In the genomic region with DNA sequence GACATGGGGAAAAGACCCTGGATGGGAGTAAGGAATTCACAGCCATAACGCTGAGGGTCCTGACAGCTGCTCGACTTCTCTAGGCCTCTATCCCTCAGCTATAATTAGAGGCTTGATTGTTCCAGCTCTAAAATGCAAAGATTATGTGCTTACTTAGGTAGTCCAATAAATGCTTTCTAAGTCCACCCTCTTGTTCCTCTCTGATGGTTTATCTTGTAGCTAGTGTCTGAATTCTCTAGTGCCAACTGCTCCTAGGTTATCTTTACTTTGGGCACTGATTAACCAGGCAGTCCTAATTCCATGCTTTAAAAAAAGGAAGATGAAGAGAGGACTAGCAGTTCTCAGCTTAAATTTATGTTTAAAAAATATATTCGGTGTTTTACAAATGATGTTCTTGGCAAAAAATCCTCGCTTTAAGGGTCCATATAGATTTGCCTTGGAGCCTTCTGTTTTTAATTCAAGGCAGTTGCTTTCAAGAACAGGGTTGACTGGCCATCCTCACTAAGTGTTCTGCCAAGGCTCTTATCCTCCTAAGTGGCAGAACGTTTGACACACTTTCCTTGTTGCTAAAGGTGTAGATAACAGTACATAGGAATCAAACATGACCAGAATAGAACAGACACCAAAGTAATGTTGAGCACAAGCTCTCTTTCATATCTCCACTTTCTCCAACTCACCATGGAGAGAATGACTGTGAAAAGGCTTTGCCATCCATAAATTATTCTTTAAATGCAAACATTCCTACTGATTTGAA, we compare ENCODE assay signal across 20 cellular contexts.
"Had no signal": no experiment of that assay in that cellular context is flagged by ENCODE, and none has a peak within 500 bp of the region (broad histone marks: within the 10 kb centered on the region; RNA-seq: fewer than 3 reads in every experiment).

No MANE protein-coding gene starts in this region.

- H3K27me3 Mint-ChIP-seq: activated T-cell treated with anti-CD3 and anti-CD28 coated beads, Interleukin-2, amount 50 U/mL, for 24 hours; activated T-helper 17 cell treated with anti-CD3 and anti-CD28 coated beads, Interleukin-2, amount 50 U/mL, for 72 hours; central memory CD8-positive, alpha-beta T cell; stimulated activated naive CD8-positive, alpha-beta T cell treated with anti-CD3 and anti-CD28 coated beads, Interleukin-15, amount 100 ng/mL, for 72 hours had no signal

- H3K27me3 ChIP-seq: brain microvascular endothelial cell, suprapubic skin, transverse colon had no signal

- DNase-seq: activated CD4-positive, alpha-beta T cell treated with anti-CD3 and anti-CD28 coated beads, Interleukin-2, amount 50 U/mL, for 4 hours; activated CD8-positive, alpha-beta memory T cell treated with anti-CD3 and anti-CD28 coated beads for 24 hours; activated CD8-positive, alpha-beta memory T cell treated with anti-CD3 and anti-CD28 coated beads, Interleukin-2, amount 50 U/mL, for 4 hours; activated T-cell treated with anti-CD3 and anti-CD28 coated beads, Interleukin-2, amount 50 U/mL, for 24 hours; aorta; brain microvascular endothelial cell; kidney glomerular epithelial cell; naive thymus-derived CD8-positive, alpha-beta T cell; stimulated activated CD4-positive, alpha-beta T cell treated with anti-CD3 and anti-CD28 coated beads, Interleukin-2, amount 100 ng/mL, for 24 hours; stimulated activated naive CD8-positive, alpha-beta T cell treated with anti-CD3 and anti-CD28 coated beads, Interleukin-15, amount 100 ng/mL, for 72 hours; T-helper 9 cell; transverse colon had no signal

- H3K4me1 ChIP-seq: suprapubic skin had no signal

- H3K27ac Mint-ChIP-seq: activated naive CD4-positive, alpha-beta T cell treated with anti-CD3 and anti-CD28 coated beads, Interleukin-2, amount 50 U/mL, for 72 hours; activated T-cell treated with anti-CD3 and anti-CD28 coated beads, Interleukin-2, amount 50 U/mL, for 24 hours; activated T-helper 17 cell treated with anti-CD3 and anti-CD28 coated beads, Interleukin-2, amount 50 U/mL, for 72 hours; naive thymus-derived CD8-positive, alpha-beta T cell; progenitor cell of endocrine pancreas; stimulated activated effector memory CD8-positive, alpha-beta T cell treated with anti-CD3 and anti-CD28 coated beads, Interleukin-12 subunit alpha, Interleukin-12 subunit beta, amount 100 ng/mL, for 72 hours; stimulated activated naive CD8-positive, alpha-beta T cell treated with anti-CD3 and anti-CD28 coated beads, Interleukin-15, amount 100 ng/mL, for 72 hours; WTC11 had no signal

- H3K4me3 ChIP-seq: lung, suprapubic skin, transverse colon had no signal

- H3K36me3 ChIP-seq: brain microvascular endothelial cell, suprapubic skin, transverse colon had no signal

- H3K27ac ChIP-seq: brain microvascular endothelial cell, suprapubic skin had no signal

- H3K36me3 Mint-ChIP-seq: activated naive CD4-positive, alpha-beta T cell treated with anti-CD3 and anti-CD28 coated beads, Interleukin-2, amount 50 U/mL, for 72 hours; naive thymus-derived CD8-positive, alpha-beta T cell; stimulated activated effector memory CD8-positive, alpha-beta T cell treated with anti-CD3 and anti-CD28 coated beads, Interleukin-12 subunit alpha, Interleukin-12 subunit beta, amount 100 ng/mL, for 72 hours; WTC11 had no signal

- ATAC-seq: activated naive CD4-positive, alpha-beta T cell treated with anti-CD3 and anti-CD28 coated beads, Interleukin-2, amount 50 U/mL, for 72 hours; activated T-helper 17 cell treated with anti-CD3 and anti-CD28 coated beads, Interleukin-2, amount 50 U/mL, for 72 hours; naive thymus-derived CD8-positive, alpha-beta T cell; stimulated activated effector memory CD8-positive, alpha-beta T cell treated with anti-CD3 and anti-CD28 coated beads, Interleukin-12 subunit alpha, Interleukin-12 subunit beta, amount 100 ng/mL, for 72 hours; stimulated activated naive CD8-positive, alpha-beta T cell treated with anti-CD3 and anti-CD28 coated beads, Interleukin-15, amount 100 ng/mL, for 72 hours; WTC11 had no signal

- H3K9me3 Mint-ChIP-seq: activated T-cell treated with anti-CD3 and anti-CD28 coated beads, Interleukin-2, amount 50 U/mL, for 24 hours had no signal

- H3K4me3 Mint-ChIP-seq: activated T-cell treated with anti-CD3 and anti-CD28 coated beads, Interleukin-2, amount 50 U/mL, for 24 hours; activated T-helper 17 cell treated with anti-CD3 and anti-CD28 coated beads, Interleukin-2, amount 50 U/mL, for 72 hours; central memory CD8-positive, alpha-beta T cell; naive thymus-derived CD8-positive, alpha-beta T cell; stimulated activated effector memory CD8-positive, alpha-beta T cell treated with anti-CD3 and anti-CD28 coated beads, Interleukin-12 subunit alpha, Interleukin-12 subunit beta, amount 100 ng/mL, for 72 hours; stimulated activated naive CD8-positive, alpha-beta T cell treated with anti-CD3 and anti-CD28 coated beads, Interleukin-15, amount 100 ng/mL, for 72 hours; WTC11 had no signal

- H3K9me3 ChIP-seq: suprapubic skin, transverse colon had no signal

- H3K4me1 Mint-ChIP-seq: activated T-helper 17 cell treated with anti-CD3 and anti-CD28 coated beads, Interleukin-2, amount 50 U/mL, for 72 hours; central memory CD8-positive, alpha-beta T cell; naive thymus-derived CD8-positive, alpha-beta T cell; stimulated activated effector memory CD8-positive, alpha-beta T cell treated with anti-CD3 and anti-CD28 coated beads, Interleukin-12 subunit alpha, Interleukin-12 subunit beta, amount 100 ng/mL, for 72 hours; stimulated activated naive CD8-positive, alpha-beta T cell treated with anti-CD3 and anti-CD28 coated beads, Interleukin-15, amount 100 ng/mL, for 72 hours had no signal
